8 cellular contexts compared by ENCODE assay signal in genomic region chr9:133114886-133115603, GRCh38. TPM values are rescaled to one million over a fixed set of nuclear protein-coding genes. Genes with fewer than 3 reads are reported as not detected.
DNase-seq lines count a peak whose midpoint lies in the region; ATAC-seq and TF ChIP-seq lines count a peak whose summit lies in the region.

No MANE protein-coding gene starts in this region.

- no peak overlapping the region for H3K4me3 ChIP-seq in CD8-positive, alpha-beta memory T cell (ENCODE audit: low read length)
- H3K4me3 ChIP-seq in Karpas-422 (ENCODE audit: low read length) (peak overlapping the region; percentile 33; the same call in 1 of the 2 replicates), colonic mucosa (no peak overlapping the region), parathyroid adenoma (ENCODE audit: low read depth, low read length) (no peak overlapping the region)

- H3K79me2 ChIP-seq in Karpas-422 (ENCODE audit: low read length): peaks cover 84% of the 10 kb centered on the region
- peaks cover 29% of the 10 kb centered on the region for H3K79me2 ChIP-seq in parathyroid adenoma

- peaks cover 0 to 46% (median 0%) of the 10 kb centered on the region in 3 donors for H3K36me3 Mint-ChIP-seq in CD8-positive, alpha-beta memory T cell

- H3K9me2 ChIP-seq in Karpas-422 (replicated peaks; ENCODE audit: insufficient read depth, low read length): no peaks in the 10 kb centered on the region

- no peak overlapping the region for H2AFZ ChIP-seq in Karpas-422 (ENCODE audit: low read length)
- H2AFZ ChIP-seq in parathyroid adenoma: no peak overlapping the region

- no peak for TF ChIP-seq POLR2A in erythroblast (IDR thresholded peaks at IDR 0.05; ENCODE audit: low read length)
- no peak for TF ChIP-seq POLR2A in GM18505 (IDR thresholded peaks at IDR 0.05; ENCODE audit: borderline replicate concordance, extremely low read depth, insufficient read depth, insufficient read length)

- peak overlapping the region in 4 of 7 donors; percentile 35 to 76 (median 48) for H3K4me3 Mint-ChIP-seq in CD8-positive, alpha-beta memory T cell

- POLR2A ChIA-PET in CD8-positive, alpha-beta memory T cell (lab: Charles Lee): interaction anchor here (1.0 to 2.6 kb wide), 2 partner anchors 18 to 22 kb away, joined by 3 to 8 read pairs; no protein-coding TSS in a partner anchor

- H3K27ac ChIP-seq in CD8-positive, alpha-beta memory T cell (ENCODE audit: low read depth, low read length): peak overlapping the region; percentile 43
- peak overlapping the region; percentile 64 for H3K27ac ChIP-seq in Karpas-422 (ENCODE audit: low read length)
- H3K27ac ChIP-seq in colonic mucosa: no peak overlapping the region
- H3K27ac ChIP-seq in parathyroid adenoma: peak overlapping the region; percentile 77

- H3K27ac Mint-ChIP-seq in CD8-positive, alpha-beta memory T cell: peak overlapping the region; percentile 64 to 97 (median 87)

- no peaks in the 10 kb centered on the region for H3K27me3 ChIP-seq in CD8-positive, alpha-beta memory T cell (ENCODE audit: insufficient read depth, low read length, poor library complexity, severe bottlenecking)
- H3K27me3 ChIP-seq in Karpas-422 (ENCODE audit: low read length) (no peaks in the 10 kb centered on the region), colonic mucosa (no peaks in the 10 kb centered on the region), parathyroid adenoma (ENCODE audit: control insufficient read depth, insufficient read depth, low read length) (no peaks in the 10 kb centered on the region)

- DNase-seq in CD8-positive, alpha-beta memory T cell: no peak
- DNase-seq in Karpas-422 (peak; percentile 74), colonic mucosa (no peak), NCI-H345 (lab: John Stamatoyannopoulos, UW) (no peak), erythroblast (lab: John Stamatoyannopoulos, UW) (no peak), H4 (ENCODE audit: low spot score) (no peak)

- peaks cover 35 to 83% (median 49%) of the 10 kb centered on the region in 3 donors for H3K4me1 Mint-ChIP-seq in CD8-positive, alpha-beta memory T cell

- no peaks in the 10 kb centered on the region for H3K9me3 Mint-ChIP-seq in CD8-positive, alpha-beta memory T cell

- CTCF ChIA-PET in CD8-positive, alpha-beta memory T cell (lab: Charles Lee): interaction anchor here (1.1 to 25.9 kb wide), 3 partner anchors 11 to 33 kb away, joined by 3 to 521 read pairs (median 6); no protein-coding TSS in a partner anchor

- H3K4me2 ChIP-seq in Karpas-422 (ENCODE audit: low read depth, low read length, poor library complexity, severe bottlenecking) (peak overlapping the region; percentile 61), parathyroid adenoma (ENCODE audit: low read length) (no peak overlapping the region)

- no peak for TF ChIP-seq CTCF in colonic mucosa (IDR thresholded peaks at IDR 0.05)
- no peak for TF ChIP-seq CTCF in parathyroid adenoma (IDR thresholded peaks at IDR 0.05)

- ATAC-seq in GM18505 (IDR thresholded peaks at IDR 0.05; ENCODE audit: unreplicated experiment): no peak

- H4K20me1 ChIP-seq in Karpas-422 (ENCODE audit: insufficient read depth, low read depth, low read length): peaks cover 81% of the 10 kb centered on the region

- H3K36me3 ChIP-seq in CD8-positive, alpha-beta memory T cell (ENCODE audit: insufficient read depth, low read length): peaks cover 5% of the 10 kb centered on the region
- H3K36me3 ChIP-seq in Karpas-422 (ENCODE audit: insufficient read depth, low read length): peaks cover 1% of the 10 kb centered on the region; the same call in 1 of the 2 replicates
- peaks cover 2% of the 10 kb centered on the region for H3K36me3 ChIP-seq in colonic mucosa
- H3K36me3 ChIP-seq in parathyroid adenoma (ENCODE audit: control insufficient read depth, insufficient read depth, low read length): no peaks in the 10 kb centered on the region

- no peaks in the 10 kb centered on the region for H3K27me3 Mint-ChIP-seq in CD8-positive, alpha-beta memory T cell

- H3K9ac ChIP-seq in Karpas-422 (ENCODE audit: low read length) (peak overlapping the region; percentile 46), colonic mucosa (ENCODE audit: low read depth in 2 of 2, low read length in 2 of 2) (peak overlapping the region; percentile 27 to 56), parathyroid adenoma (no peak overlapping the region)

- H3K4me1 ChIP-seq in CD8-positive, alpha-beta memory T cell (ENCODE audit: insufficient read depth, low read length): peaks cover 65% of the 10 kb centered on the region
- H3K4me1 ChIP-seq in Karpas-422 (ENCODE audit: low read length): peaks cover 68% of the 10 kb centered on the region
- peaks cover 38% of the 10 kb centered on the region for H3K4me1 ChIP-seq in colonic mucosa
- H3K4me1 ChIP-seq in parathyroid adenoma: peaks cover 27% of the 10 kb centered on the region

- H3K9me3 ChIP-seq in CD8-positive, alpha-beta memory T cell (ENCODE audit: low read length): no peaks in the 10 kb centered on the region
- H3K9me3 ChIP-seq in Karpas-422 (ENCODE audit: low read length): no peaks in the 10 kb centered on the region
- H3K9me3 ChIP-seq in colonic mucosa: no peaks in the 10 kb centered on the region
- H3K9me3 ChIP-seq in parathyroid adenoma (ENCODE audit: control insufficient read depth, low read length): no peaks in the 10 kb centered on the region

- intact Hi-C loops in colonic mucosa (cut with DNase I): no loop called here

RNA-seq across cellular contexts. Expression of gene RALGDS, which starts 6.0 kb away (rescaled TPM):
- 10 to 100 TPM; 59.1 to 67.8 TPM for total RNA-seq in CD8-positive, alpha-beta memory T cell
- 78.0 TPM for polyA plus RNA-seq in CD8-positive, alpha-beta memory T cell
- 69.2 and 99.2 TPM in 2 replicates for total RNA-seq in Karpas-422 (2014; rRNA removed; shearing (Covaris generic); ENCODE audit: low replicate concordance)
- 10 to 100 TPM; 24.2 to 39.7 TPM for total RNA-seq in colonic mucosa
- 11.9 and 12.6 TPM in 2 replicates for total RNA-seq in H4 (2014; rRNA removed; shearing (Covaris generic))

RNA-seq across cellular contexts. Expression of gene GBGT1, which starts 48.7 kb away (rescaled TPM):
- total RNA-seq in CD8-positive, alpha-beta memory T cell: 1 to 10 TPM; 1.8 to 2.6 TPM
- polyA plus RNA-seq in CD8-positive, alpha-beta memory T cell: not detected
- 5.2 TPM in 2 replicates for total RNA-seq in Karpas-422 (2014; rRNA removed; shearing (Covaris generic); ENCODE audit: low replicate concordance)
- 1 to 10 TPM; 4.6 to 4.8 TPM for total RNA-seq in colonic mucosa
- not detected in 2 replicates for total RNA-seq in H4 (2014; rRNA removed; shearing (Covaris generic))

RNA-seq across cellular contexts. Expression of gene CEL, which starts 53.3 kb away (rescaled TPM):
- 1 to 10 TPM; 1.1 to 1.2 TPM for total RNA-seq in CD8-positive, alpha-beta memory T cell
- not detected for polyA plus RNA-seq in CD8-positive, alpha-beta memory T cell
- total RNA-seq in Karpas-422 (2014; rRNA removed; shearing (Covaris generic); ENCODE audit: low replicate concordance): 0.19 and 1.9 TPM in 2 replicates
- total RNA-seq in colonic mucosa: 10 to 100 TPM in 1 of 2 donors, under 1 TPM in 1; 0.61 to 16.6 TPM
- 0.06 and 0.14 TPM in 2 replicates for total RNA-seq in H4 (2014; rRNA removed; shearing (Covaris generic))
